ENCODE assay signal across 9 cellular contexts in genomic region chr19:40225440-40226305, GRCh38. TPM values are rescaled to one million over a fixed set of nuclear protein-coding genes. Genes with fewer than 3 reads are reported as not detected.
DNase-seq lines count a peak whose midpoint lies in the region; ATAC-seq and TF ChIP-seq lines count a peak whose summit lies in the region.
"Had no signal": no experiment of that assay in that cellular context is flagged by ENCODE, and none has a peak within 500 bp of the region (broad histone marks: within the 10 kb centered on the region; RNA-seq: fewer than 3 reads in every experiment).

No MANE protein-coding gene starts in this region.

- H3K9ac ChIP-seq in fibroblast of lung (ENCODE audit: insufficient read depth, low read length): no peak overlapping the region

- no peak for TF ChIP-seq POLR2A in spleen (IDR thresholded peaks at IDR 0.05)

- WGBS in spleen, 5 donors: 26 to 29% (median 28%) methylated on average over 21 of the region's 21 CpGs

- peak; percentile 23 for DNase-seq in NCI-H82 (lab: John Stamatoyannopoulos, UW)
- DNase-seq in NCI-H82 treated with DMSO at 0.1 percent for 48 hours (lab: John Stamatoyannopoulos, UW; ENCODE audit: unreplicated experiment): no peak
- peak; percentile 60 for DNase-seq in NCI-H69 (lab: John Stamatoyannopoulos, UW)
- DNase-seq in fibroblast of lung (ENCODE audit: low read depth in 2 of 2): peak in 1 of 2 donors; percentile 21
- DNase-seq in spleen: no peak
- no peak for DNase-seq in NCI-H1105 (lab: John Stamatoyannopoulos, UW)
- no peak for DNase-seq in hypothalamus (lab: John Stamatoyannopoulos, UW)

- no peaks in the 10 kb centered on the region for H3K9me3 ChIP-seq in fibroblast of lung (ENCODE audit: control insufficient read depth, insufficient read depth, low read depth, low read length)
- peaks cover 0 to 5% (median 2%) of the 10 kb centered on the region in 8 donors for H3K9me3 ChIP-seq in spleen

- no peaks in the 10 kb centered on the region for H3K36me3 ChIP-seq in fibroblast of lung (ENCODE audit: control insufficient read depth, insufficient read depth, low read length)
- no peaks in the 10 kb centered on the region for H3K36me3 ChIP-seq in spleen

- intact Hi-C loops in spleen (cut with DNase I; ENCODE audit: low total_unique reads): no loop called here

- peak overlapping the region; percentile 73 for H2AFZ ChIP-seq in fibroblast of lung (ENCODE audit: low read length)

- H4K20me1 ChIP-seq in fibroblast of lung (ENCODE audit: control insufficient read depth, extremely low read depth, insufficient read depth, low read length): no peaks in the 10 kb centered on the region

- no peak for ATAC-seq in HG02610 (IDR thresholded peaks at IDR 0.05; ENCODE audit: unreplicated experiment)

- H3K27ac ChIP-seq in fibroblast of lung (ENCODE audit: insufficient read depth, low read length) (no peak overlapping the region), spleen (no peak overlapping the region)

- peak overlapping the region; percentile 72 for H3K4me2 ChIP-seq in fibroblast of lung (ENCODE audit: extremely low read depth, insufficient read depth, low read length)

- TF ChIP-seq CTCF in fibroblast of lung (conservative IDR thresholded peaks at IDR 0.05 in 1 of 2, IDR thresholded peaks at IDR 0.05 in 1 of 2; ENCODE audit: low read depth in 1 of 2, low read length in 2 of 2) (peak in 1 of 2 donors; percentile 6), spleen (IDR thresholded peaks at IDR 0.05 in 8 of 11, conservative IDR thresholded peaks at IDR 0.05 in 3 of 11) (no peak)

- H3K79me2 ChIP-seq in fibroblast of lung (ENCODE audit: control insufficient read depth, insufficient read depth, low read length): no peaks in the 10 kb centered on the region

- H3K4me1 ChIP-seq in fibroblast of lung (ENCODE audit: control insufficient read depth, extremely low read depth, insufficient read depth, low read length): no peaks in the 10 kb centered on the region
- H3K4me1 ChIP-seq in spleen: peaks cover 6 to 43% (median 25%) of the 10 kb centered on the region in 6 donors

- H3K27me3 ChIP-seq in fibroblast of lung (ENCODE audit: control insufficient read depth, insufficient read depth, low read length) (no peaks in the 10 kb centered on the region), spleen (replicated peaks in 1 of 7) (peaks cover 4 to 70% (median 39%) of the 10 kb centered on the region in 7 donors)

- H3K4me3 ChIP-seq in fibroblast of lung (replicated peaks in 1 of 4; ENCODE audit: control extremely low read depth in 1 of 4, insufficient read depth in 1 of 4, low read depth in 3 of 4, low read length in 4 of 4): peak overlapping the region; percentile 18 to 45 (median 26)
- H3K4me3 ChIP-seq in spleen: peak overlapping the region in 5 of 8 donors; percentile 1 to 49 (median 15)

RNA-seq across cellular contexts. Expression of gene CCNP, which starts 0.8 kb away (rescaled TPM):
- 0.26 and 0.50 TPM in 2 replicates for total RNA-seq in fibroblast of lung
- 0.07 and 0.16 TPM in 2 replicates for polyA plus RNA-seq in fibroblast of lung
- 0.20 and 0.48 TPM in 2 replicates for polyA plus RNA-seq in fibroblast of lung (2012)
- polyA minus RNA-seq in fibroblast of lung (ENCODE audit: low replicate concordance): 0.67 TPM in 1 of 2 replicates, not detected in the other
- under 1 TPM in 2 of 7 donors, not detected in 5; 0.43 to 0.47 TPM for total RNA-seq in spleen
- under 1 TPM; 0.18 to 0.43 (median 0.26) TPM for polyA plus RNA-seq in spleen

RNA-seq across cellular contexts. Expression of gene TTC9B, which starts 7.5 kb away (rescaled TPM):
- total RNA-seq in fibroblast of lung: not detected in 2 replicates
- polyA plus RNA-seq in fibroblast of lung: not detected in 2 replicates
- 0.10 TPM in 1 of 2 replicates, not detected in the other for polyA plus RNA-seq in fibroblast of lung (2012)
- polyA minus RNA-seq in fibroblast of lung (ENCODE audit: low replicate concordance): not detected in 2 replicates
- total RNA-seq in spleen: not detected
- polyA plus RNA-seq in spleen: not detected
- total RNA-seq: progenitor cell of endocrine pancreas had no signal

RNA-seq across cellular contexts. Expression of gene MAP3K10, which starts 34.4 kb away (rescaled TPM):
- 7.2 and 7.4 TPM in 2 replicates for total RNA-seq in fibroblast of lung
- polyA plus RNA-seq in fibroblast of lung: 1.9 and 2.7 TPM in 2 replicates
- polyA plus RNA-seq in fibroblast of lung (2012): 4.4 and 4.8 TPM in 2 replicates
- polyA minus RNA-seq in fibroblast of lung (ENCODE audit: low replicate concordance): 3.1 and 3.7 TPM in 2 replicates
- 10 to 100 TPM; 14.0 to 25.6 (median 17.9) TPM for total RNA-seq in spleen
- polyA plus RNA-seq in spleen: 10 to 100 TPM in 1 of 3 donors, 1 to 10 TPM in 2; 4.3 to 23.0 (median 8.4) TPM

RNA-seq across cellular contexts. Expression of gene AKT2, which starts 59.5 kb away (rescaled TPM):
- total RNA-seq in fibroblast of lung (58.3 and 76.0 TPM in 2 replicates), spleen (100 to 1,000 TPM in 4 of 7 donors, 10 to 100 TPM in 3; 95.1 to 134 (median 112) TPM)
- polyA plus RNA-seq in fibroblast of lung (81.5 and 104 TPM in 2 replicates), spleen (10 to 100 TPM; 28.8 to 75.7 (median 37.1) TPM)
- 99.0 and 115 TPM in 2 replicates for polyA plus RNA-seq in fibroblast of lung (2012)
- polyA minus RNA-seq in fibroblast of lung (ENCODE audit: low replicate concordance): 333 and 352 TPM in 2 replicates

Comparison
In these comparisons a context has a peak if more than half of its experiments do, and no peak if none do; other contexts are left out.
1. DNase-seq: peak in NCI-H82 (single experiment) and NCI-H69 (single experiment); none in NCI-H82 treated with DMSO at 0.1 percent for 48 hours (single experiment), spleen (single experiment), NCI-H1105 (single experiment) and hypothalamus (0 of 51).